Comparison of ENCODE assay signal across 28 cellular contexts in the genomic region with DNA sequence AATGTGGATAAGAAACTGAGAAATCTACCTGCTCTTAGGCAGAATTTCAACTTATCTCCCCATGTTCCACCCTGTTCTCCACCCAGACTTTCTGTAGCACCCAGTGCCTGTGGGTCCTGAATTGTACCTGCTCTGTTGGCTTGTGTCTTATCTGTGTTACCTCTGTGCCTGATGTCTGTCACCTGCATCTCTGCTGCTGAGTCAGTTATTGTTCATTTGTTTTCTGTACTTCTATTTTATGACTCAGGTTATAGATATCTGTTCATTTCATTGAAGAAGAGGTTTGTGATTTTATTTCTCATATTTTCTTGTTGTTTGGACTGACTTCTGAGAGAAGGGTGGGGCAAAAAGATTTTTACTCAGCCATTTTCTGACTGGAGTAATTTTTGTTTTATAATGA. TPM values are rescaled to one million over a fixed set of nuclear protein-coding genes. Genes with fewer than 3 reads are reported as not detected.
DNase-seq lines count a peak whose midpoint lies in the region; ATAC-seq, FAIRE-seq and TF ChIP-seq lines count a peak whose summit lies in the region.
"Had no signal": no experiment of that assay in that cellular context is flagged by ENCODE, and none has a peak within 500 bp of the region (broad histone marks: within the 10 kb centered on the region; RNA-seq: fewer than 3 reads in every experiment).

No MANE protein-coding gene starts in this region.

- peak overlapping the region; percentile 1 for H3K27ac Mint-ChIP-seq in mesothelial cell of epicardium
- H3K27ac Mint-ChIP-seq: activated T-cell treated with anti-CD3 and anti-CD28 coated beads, Interleukin-2, amount 50 U/mL, for 72 hours; dendritic cell treated with granulocyte-macrophage colony-stimulating factor and Interleukin-4, amounts not matched to agents 40 ng/mL and 50 ng/mL, for 4 days had no signal

- H3K36me3 Mint-ChIP-seq in mesothelial cell of epicardium, result peaks cover 35% of the 10 kb centered on the region

- DNase-seq in activated CD4-positive, CD25-positive, alpha-beta regulatory T cell (lab: John Stamatoyannopoulos, UW), result no peak
- DNase-seq in HTR-8/SVneo (ENCODE audit: insufficient read length, low spot score) (no peak), bronchial epithelial cell (ENCODE audit: low read depth) (peak; percentile 72), mesothelial cell of epicardium (ENCODE audit: low spot score in 2 of 2, unreplicated experiment in 2 of 2) (no peak), hepatic stellate cell (ENCODE audit: low spot score) (no peak), epidermal melanocyte (ENCODE audit: insufficient read length, low spot score) (no peak)
- DNase-seq: 8988T; activated naive CD4-positive, alpha-beta T cell treated with Interleukin-2 at 50 U/mL for 16 hours; activated T-cell treated with anti-CD3 and anti-CD28 coated beads, Interleukin-2, amount 50 U/mL, for 72 hours; central memory CD4-positive, alpha-beta T cell; DMS79 treated with DMSO at 0.1 percent for 48 hours; GF-D8; hypothalamus; left lung; NCI-H1092; NCI-H1694; NCI-H446; NCI-H748 treated with DMSO at 0.1 percent for 48 hours; stimulated activated CD8-positive, alpha-beta memory T cell treated with anti-CD3 and anti-CD28 coated beads, Interleukin-4, amount 100 ng/mL, for 48 hours; stimulated activated naive CD8-positive, alpha-beta T cell treated with anti-CD3 and anti-CD28 coated beads, Interleukin-15, amount 100 ng/mL, for 72 hours; uterus had no signal

- ATAC-seq in activated CD4-positive, CD25-positive, alpha-beta regulatory T cell treated with anti-CD3 and anti-CD28 coated beads, Interleukin-2, amount 50 U/mL, for 24 hours, result peak; percentile 86 to 95
- no peak for ATAC-seq in SK-N-SH treated with all-trans-retinoic acid at 6 μM for 48 hours
- ATAC-seq: activated T-cell treated with anti-CD3 and anti-CD28 coated beads, Interleukin-2, amount 50 U/mL, for 72 hours; HCT116; left lung; stimulated activated naive CD8-positive, alpha-beta T cell treated with anti-CD3 and anti-CD28 coated beads, Interleukin-15, amount 100 ng/mL, for 72 hours had no signal

- no peak overlapping the region for H3K4me3 ChIP-seq in bronchial epithelial cell (ENCODE audit: low read depth, low read length)
- H3K4me3 ChIP-seq: left lung, SJSA1, thoracic aorta, uterus had no signal

- no peak overlapping the region for H3K4me3 Mint-ChIP-seq in mesothelial cell of epicardium
- H3K4me3 Mint-ChIP-seq: activated T-cell treated with anti-CD3 and anti-CD28 coated beads, Interleukin-2, amount 50 U/mL, for 72 hours; dendritic cell treated with granulocyte-macrophage colony-stimulating factor and Interleukin-4, amounts not matched to agents 40 ng/mL and 50 ng/mL, for 4 days; stimulated activated naive CD8-positive, alpha-beta T cell treated with anti-CD3 and anti-CD28 coated beads, Interleukin-15, amount 100 ng/mL, for 72 hours had no signal

- no peaks in the 10 kb centered on the region for H3K4me1 Mint-ChIP-seq in mesothelial cell of epicardium
- H3K4me1 Mint-ChIP-seq: stimulated activated naive CD8-positive, alpha-beta T cell treated with anti-CD3 and anti-CD28 coated beads, Interleukin-15, amount 100 ng/mL, for 72 hours had no signal

- TF ChIP-seq CTCF in bronchial epithelial cell (IDR thresholded peaks at IDR 0.05; ENCODE audit: insufficient read depth, low read length, severe bottlenecking) (no peak), mesothelial cell of epicardium (IDR thresholded peaks at IDR 0.05; ENCODE audit: unreplicated experiment) (no peak)

- peaks cover 3% of the 10 kb centered on the region for H3K36me3 ChIP-seq in bronchial epithelial cell (ENCODE audit: control insufficient read depth, insufficient read depth, low read length)
- H3K36me3 ChIP-seq: uterus had no signal

- peak; percentile 76 for FAIRE-seq in HTR-8/SVneo (lab: Jason Lieb, UNC)
- FAIRE-seq in bronchial epithelial cell (lab: Jason Lieb, UNC), result no peak
- FAIRE-seq: endometrium had no signal

- no peaks in the 10 kb centered on the region for H3K27me3 Mint-ChIP-seq in mesothelial cell of epicardium (ENCODE audit: low read depth)
- H3K27me3 Mint-ChIP-seq: dendritic cell treated with granulocyte-macrophage colony-stimulating factor and Interleukin-4, amounts not matched to agents 40 ng/mL and 50 ng/mL, for 4 days; stimulated activated naive CD8-positive, alpha-beta T cell treated with anti-CD3 and anti-CD28 coated beads, Interleukin-15, amount 100 ng/mL, for 72 hours had no signal

- H3K9me3 Mint-ChIP-seq in mesothelial cell of epicardium, result no peaks in the 10 kb centered on the region
- H3K9me3 Mint-ChIP-seq: activated T-cell treated with anti-CD3 and anti-CD28 coated beads, Interleukin-2, amount 50 U/mL, for 72 hours; dendritic cell treated with granulocyte-macrophage colony-stimulating factor and Interleukin-4, amounts not matched to agents 40 ng/mL and 50 ng/mL, for 4 days had no signal

- H3K27me3 ChIP-seq in bronchial epithelial cell (ENCODE audit: control insufficient read depth, insufficient read depth, low read length), result no peaks in the 10 kb centered on the region
- H3K27me3 ChIP-seq: left lung, SJSA1, uterus had no signal

TF ChIP-seq in SK-N-SH treated with all-trans-retinoic acid at 6 μM for 48 hours, 23 proteins besides CTCF, POLR2A, EP300 and RAD21:
- no peak for TF ChIP-seq BACH2 (CRISPR knock-in tag; IDR thresholded peaks at IDR 0.05; ENCODE audit: borderline replicate concordance)
- TF ChIP-seq, protein P1, sequence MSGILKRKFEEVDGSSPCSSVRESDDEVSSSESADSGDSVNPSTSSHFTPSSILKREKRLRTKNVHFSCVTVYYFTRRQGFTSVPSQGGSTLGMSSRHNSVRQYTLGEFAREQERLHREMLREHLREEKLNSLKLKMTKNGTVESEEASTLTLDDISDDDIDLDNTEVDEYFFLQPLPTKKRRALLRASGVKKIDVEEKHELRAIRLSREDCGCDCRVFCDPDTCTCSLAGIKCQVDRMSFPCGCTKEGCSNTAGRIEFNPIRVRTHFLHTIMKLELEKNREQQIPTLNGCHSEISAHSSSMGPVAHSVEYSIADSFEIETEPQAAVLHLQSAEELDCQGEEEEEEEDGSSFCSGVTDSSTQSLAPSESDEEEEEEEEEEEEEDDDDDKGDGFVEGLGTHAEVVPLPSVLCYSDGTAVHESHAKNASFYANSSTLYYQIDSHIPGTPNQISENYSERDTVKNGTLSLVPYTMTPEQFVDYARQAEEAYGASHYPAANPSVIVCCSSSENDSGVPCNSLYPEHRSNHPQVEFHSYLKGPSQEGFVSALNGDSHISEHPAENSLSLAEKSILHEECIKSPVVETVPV (CRISPR knock-in tag; IDR thresholded peaks at IDR 0.05), result no peak
- no peak for TF ChIP-seq TOX (CRISPR knock-in tag; IDR thresholded peaks at IDR 0.05; ENCODE audit: borderline replicate concordance)
- no peak for TF ChIP-seq GLIS3 (CRISPR knock-in tag; IDR thresholded peaks at IDR 0.05)
- TF ChIP-seq, protein P2, sequence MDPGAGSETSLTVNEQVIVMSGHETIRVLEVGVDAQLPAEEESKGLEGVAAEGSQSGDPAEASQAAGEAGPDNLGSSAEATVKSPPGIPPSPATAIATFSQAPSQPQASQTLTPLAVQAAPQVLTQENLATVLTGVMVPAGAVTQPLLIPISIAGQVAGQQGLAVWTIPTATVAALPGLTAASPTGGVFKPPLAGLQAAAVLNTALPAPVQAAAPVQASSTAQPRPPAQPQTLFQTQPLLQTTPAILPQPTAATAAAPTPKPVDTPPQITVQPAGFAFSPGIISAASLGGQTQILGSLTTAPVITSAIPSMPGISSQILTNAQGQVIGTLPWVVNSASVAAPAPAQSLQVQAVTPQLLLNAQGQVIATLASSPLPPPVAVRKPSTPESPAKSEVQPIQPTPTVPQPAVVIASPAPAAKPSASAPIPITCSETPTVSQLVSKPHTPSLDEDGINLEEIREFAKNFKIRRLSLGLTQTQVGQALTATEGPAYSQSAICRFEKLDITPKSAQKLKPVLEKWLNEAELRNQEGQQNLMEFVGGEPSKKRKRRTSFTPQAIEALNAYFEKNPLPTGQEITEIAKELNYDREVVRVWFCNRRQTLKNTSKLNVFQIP (CRISPR knock-in tag; IDR thresholded peaks at IDR 0.05; ENCODE audit: borderline replicate concordance, low read depth), result no peak
- TF ChIP-seq ZNF565 (CRISPR knock-in tag; conservative IDR thresholded peaks at IDR 0.05; ENCODE audit: low read depth), result no peak
- TF ChIP-seq ARNTL (CRISPR knock-in tag; IDR thresholded peaks at IDR 0.05; ENCODE audit: borderline replicate concordance, low read depth), result no peak
- TF ChIP-seq ZFP30 (CRISPR knock-in tag; IDR thresholded peaks at IDR 0.05), result no peak
- no peak for TF ChIP-seq ISL1 (CRISPR knock-in tag; IDR thresholded peaks at IDR 0.05)
- no peak for TF ChIP-seq RARB (CRISPR knock-in tag; IDR thresholded peaks at IDR 0.05)
- TF ChIP-seq CSDC2 (CRISPR knock-in tag; IDR thresholded peaks at IDR 0.05), result no peak
- TF ChIP-seq, protein P3, sequence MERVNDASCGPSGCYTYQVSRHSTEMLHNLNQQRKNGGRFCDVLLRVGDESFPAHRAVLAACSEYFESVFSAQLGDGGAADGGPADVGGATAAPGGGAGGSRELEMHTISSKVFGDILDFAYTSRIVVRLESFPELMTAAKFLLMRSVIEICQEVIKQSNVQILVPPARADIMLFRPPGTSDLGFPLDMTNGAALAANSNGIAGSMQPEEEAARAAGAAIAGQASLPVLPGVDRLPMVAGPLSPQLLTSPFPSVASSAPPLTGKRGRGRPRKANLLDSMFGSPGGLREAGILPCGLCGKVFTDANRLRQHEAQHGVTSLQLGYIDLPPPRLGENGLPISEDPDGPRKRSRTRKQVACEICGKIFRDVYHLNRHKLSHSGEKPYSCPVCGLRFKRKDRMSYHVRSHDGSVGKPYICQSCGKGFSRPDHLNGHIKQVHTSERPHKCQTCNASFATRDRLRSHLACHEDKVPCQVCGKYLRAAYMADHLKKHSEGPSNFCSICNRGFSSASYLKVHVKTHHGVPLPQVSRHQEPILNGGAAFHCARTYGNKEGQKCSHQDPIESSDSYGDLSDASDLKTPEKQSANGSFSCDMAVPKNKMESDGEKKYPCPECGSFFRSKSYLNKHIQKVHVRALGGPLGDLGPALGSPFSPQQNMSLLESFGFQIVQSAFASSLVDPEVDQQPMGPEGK (CRISPR knock-in tag; IDR thresholded peaks at IDR 0.05; ENCODE audit: borderline replicate concordance), result no peak

RNA-seq across cellular contexts. Expression of a gene that starts 11.7 kb away (rescaled TPM):
- 10.0 and 13.6 TPM in 2 replicates for total RNA-seq in bronchial epithelial cell
- 20.6 to 22.1 TPM (median 21.6 TPM) in 3 replicates for total RNA-seq in mesothelial cell of epicardium

RNA-seq across cellular contexts. Expression of a gene that starts 11.8 kb away (rescaled TPM):
- total RNA-seq in bronchial epithelial cell (8.7 and 10.0 TPM in 2 replicates), mesothelial cell of epicardium (15.5 to 16.9 TPM (median 16.1 TPM) in 3 replicates)

RNA-seq across cellular contexts. Expression of a gene that starts 12.7 kb away (rescaled TPM):
- total RNA-seq in bronchial epithelial cell, result 12.1 and 12.7 TPM in 2 replicates
- total RNA-seq in mesothelial cell of epicardium, result 116 to 120 TPM (median 119 TPM) in 3 replicates
